In genomic region chr7:11780267-11780666, GRCh38 we compare ENCODE assay signal across 17 cellular contexts. TPM values are rescaled to one million over a fixed set of nuclear protein-coding genes. Genes with fewer than 3 reads are reported as not detected.
DNase-seq lines count a peak whose midpoint lies in the region; ATAC-seq and TF ChIP-seq lines count a peak whose summit lies in the region.
"Had no signal": no experiment of that assay in that cellular context is flagged by ENCODE, and none has a peak within 500 bp of the region (broad histone marks: within the 10 kb centered on the region; RNA-seq: fewer than 3 reads in every experiment).

No MANE protein-coding gene starts in this region.

- H4K20me1 ChIP-seq in SK-N-SH (ENCODE audit: insufficient read depth) = no peaks in the 10 kb centered on the region

- H3K27ac ChIP-seq in Panc1 (ENCODE audit: low read length) (peak overlapping the region; percentile 75), SK-N-SH (ENCODE audit: low read depth in 2 of 2, low read length in 1 of 2) (peak overlapping the region in 1 of 2 experiments; percentile 99; a peak in 2 of 4 replicates), right atrium auricular region (no peak overlapping the region)

- no TSS peak for BruUV-seq in Panc1 (replicated peaks; lab: Mats Ljungman, UMichigan)

- no peaks in the 10 kb centered on the region for H3F3A ChIP-seq in SK-N-SH (replicated peaks; ENCODE audit: insufficient read depth)

- H3K27ac Mint-ChIP-seq in activated CD4-positive, alpha-beta T cell treated with anti-CD3 and anti-CD28 coated beads, Interleukin-2, amount 10 ng/mL, durations not matched to agents 24 days and 14 days = no peak overlapping the region
- no peak overlapping the region for H3K27ac Mint-ChIP-seq in activated T-cell treated with anti-CD3 and anti-CD28 coated beads, Interleukin-2, amount 50 U/mL, for 24 hours
- H3K27ac Mint-ChIP-seq: CD14-positive monocyte; CD8-positive, alpha-beta T cell; HFFc6; IgD-negative memory B cell had no signal

- no peak overlapping the region for H2AFZ ChIP-seq in SK-N-SH (ENCODE audit: low read depth)

- H3K36me3 ChIP-seq in Panc1 (ENCODE audit: control insufficient read depth, insufficient read depth, low read length) (no peaks in the 10 kb centered on the region), SK-N-SH (replicated peaks in 1 of 2; ENCODE audit: control insufficient read depth in 1 of 2, insufficient read depth in 2 of 2, low read length in 1 of 2) (peaks cover 0 to 3% of the 10 kb centered on the region in 2 experiments), right atrium auricular region (no peaks in the 10 kb centered on the region)

- H3K4me1 Mint-ChIP-seq in activated CD4-positive, alpha-beta T cell treated with anti-CD3 and anti-CD28 coated beads, Interleukin-2, amount 10 ng/mL, durations not matched to agents 24 days and 14 days = no peaks in the 10 kb centered on the region
- H3K4me1 Mint-ChIP-seq in activated T-cell treated with anti-CD3 and anti-CD28 coated beads, Interleukin-2, amount 50 U/mL, for 24 hours (ENCODE audit: low read depth) = no peaks in the 10 kb centered on the region
- H3K4me1 Mint-ChIP-seq: CD14-positive monocyte had no signal

- H3K27me3 ChIP-seq in Panc1 (ENCODE audit: control insufficient read depth, insufficient read depth, low read length) (no peaks in the 10 kb centered on the region), SK-N-SH (ENCODE audit: insufficient read depth) (no peaks in the 10 kb centered on the region), right atrium auricular region (no peaks in the 10 kb centered on the region)

- H3K9me3 ChIP-seq in Panc1 (ENCODE audit: control insufficient read depth, insufficient read depth, low read depth, low read length) (peaks cover 8% of the 10 kb centered on the region; the same call in 1 of the 2 replicates), SK-N-SH (no peaks in the 10 kb centered on the region), right atrium auricular region (no peaks in the 10 kb centered on the region)

- CTCF ChIA-PET in Panc1 (lab: Charles Lee) (no interaction called here), SK-N-SH (lab: Yijun Ruan, JAX) (interaction anchor here (0.9 to 1.3 kb wide), 4 partner anchors 12 to 55 kb away, joined by 3 to 5 read pairs (median 4); no protein-coding TSS in a partner anchor)

- ATAC-seq in Panc1 = no peak
- ATAC-seq: CD8-positive, alpha-beta T cell had no signal

- no peaks in the 10 kb centered on the region for H3K79me2 ChIP-seq in SK-N-SH (ENCODE audit: insufficient read depth)

- H3K4me1 ChIP-seq in Panc1 (ENCODE audit: control insufficient read depth, insufficient read depth, low read length) (peaks cover 26% of the 10 kb centered on the region), SK-N-SH (ENCODE audit: control insufficient read depth in 1 of 2, insufficient read depth in 2 of 2, low read depth in 1 of 2, low read length in 1 of 2) (peaks cover 0 to 25% of the 10 kb centered on the region in 2 experiments; a peak in 1 of 4 replicates), right atrium auricular region (no peaks in the 10 kb centered on the region)

- 19% methylated on average over 4 of the region's 4 CpGs for WGBS in SK-N-SH (ENCODE audit: low lambda C conversion rate)

- no peak overlapping the region for H3K4me3 Mint-ChIP-seq in activated CD4-positive, alpha-beta T cell treated with anti-CD3 and anti-CD28 coated beads, Interleukin-2, amount 10 ng/mL, durations not matched to agents 24 days and 14 days
- H3K4me3 Mint-ChIP-seq in activated T-cell treated with anti-CD3 and anti-CD28 coated beads, Interleukin-2, amount 50 U/mL, for 24 hours = no peak overlapping the region
- H3K4me3 Mint-ChIP-seq: CD14-positive monocyte; CD8-positive, alpha-beta T cell; HFFc6; IgD-negative memory B cell had no signal

- POLR2A ChIA-PET in Panc1 (lab: Charles Lee) = no interaction called here
- POLR2A ChIA-PET in SK-N-SH (lab: Yijun Ruan, JAX) = interaction anchor here (0.8 to 1.1 kb wide), 3 partner anchors 51 to 53 kb away, joined by 3 to 5 read pairs (median 4); no protein-coding TSS in a partner anchor

- TF ChIP-seq CTCF in Panc1 (IDR thresholded peaks at IDR 0.05) = no peak
- TF ChIP-seq CTCF in SK-N-SH (IDR thresholded peaks at IDR 0.05) = no peak
- no peak for TF ChIP-seq CTCF in right atrium auricular region (IDR thresholded peaks at IDR 0.05)

- no peaks in the 10 kb centered on the region for H3K9me2 ChIP-seq in SK-N-SH

- DNase-seq in Jurkat, Clone E6-1 (ENCODE audit: low read depth, low spot score) = peak; percentile 5
- DNase-seq in Panc1 (ENCODE audit: low read depth, low spot score) (no peak), SK-N-SH (peak; percentile 57), right atrium auricular region (ENCODE audit: low spot score) (no peak), amniotic stem cell (lab: John Stamatoyannopoulos, UW) (no peak)
- DNase-seq in activated CD4-positive, alpha-beta T cell treated with anti-CD3 and anti-CD28 coated beads, Interleukin-2, amount 10 ng/mL, durations not matched to agents 24 days and 14 days = no peak
- DNase-seq in activated T-cell treated with anti-CD3 and anti-CD28 coated beads, Interleukin-2, amount 50 U/mL, for 24 hours = no peak
- DNase-seq: CD8-positive, alpha-beta T cell; COR-L47; DMS153; DMS79 treated with DMSO at 0.1 percent for 48 hours; EL; HCEC 1CT; HFFc6 had no signal

- H3K9me3 Mint-ChIP-seq in activated CD4-positive, alpha-beta T cell treated with anti-CD3 and anti-CD28 coated beads, Interleukin-2, amount 10 ng/mL, durations not matched to agents 24 days and 14 days = no peaks in the 10 kb centered on the region
- H3K9me3 Mint-ChIP-seq in activated T-cell treated with anti-CD3 and anti-CD28 coated beads, Interleukin-2, amount 50 U/mL, for 24 hours = peaks cover 2% of the 10 kb centered on the region
- H3K9me3 Mint-ChIP-seq: IgD-negative memory B cell had no signal

- TF ChIP-seq RAD21 in SK-N-SH (IDR thresholded peaks at IDR 0.05; ENCODE audit: low read length) = no peak; the same call in 1 of the 2 replicates

- no peak overlapping the region for H3K4me3 ChIP-seq in Jurkat, Clone E6-1 (ENCODE audit: low read length)
- H3K4me3 ChIP-seq in Panc1 (ENCODE audit: low read depth in 2 of 2, low read length in 2 of 2) (no peak overlapping the region), SK-N-SH (ENCODE audit: low read depth in 2 of 2, low read length in 1 of 2) (no peak overlapping the region), right atrium auricular region (no peak overlapping the region)

- in situ Hi-C loops in Panc1 (cut with HindIII; ENCODE audit: low pct_unique_long_range_greater_than_20kb, low sequenced_read_pairs) = no loop called here

- intact Hi-C loops in Panc1 (cut with micrococcal nuclease; ENCODE audit: unreplicated experiment) = no loop called here
- intact Hi-C loops in activated CD4-positive, alpha-beta T cell treated with anti-CD3 and anti-CD28 coated beads, Interleukin-2, amount 10 ng/mL, durations not matched to agents 24 days and 14 days (cut with micrococcal nuclease) = no loop called here

- no peak for TF ChIP-seq EP300 in SK-N-SH (IDR thresholded peaks at IDR 0.05; ENCODE audit: borderline replicate concordance in 1 of 2, low read depth in 1 of 2, low read length in 1 of 2)

- no peaks in the 10 kb centered on the region for H3K27me3 Mint-ChIP-seq in activated CD4-positive, alpha-beta T cell treated with anti-CD3 and anti-CD28 coated beads, Interleukin-2, amount 10 ng/mL, durations not matched to agents 24 days and 14 days
- no peaks in the 10 kb centered on the region for H3K27me3 Mint-ChIP-seq in activated T-cell treated with anti-CD3 and anti-CD28 coated beads, Interleukin-2, amount 50 U/mL, for 24 hours
- H3K27me3 Mint-ChIP-seq: IgD-negative memory B cell had no signal

- H3K4me2 ChIP-seq in SK-N-SH = no peak overlapping the region

- no peaks in the 10 kb centered on the region for H3K36me3 Mint-ChIP-seq in activated CD4-positive, alpha-beta T cell treated with anti-CD3 and anti-CD28 coated beads, Interleukin-2, amount 10 ng/mL, durations not matched to agents 24 days and 14 days (ENCODE audit: low read depth)
- no peaks in the 10 kb centered on the region for H3K36me3 Mint-ChIP-seq in activated T-cell treated with anti-CD3 and anti-CD28 coated beads, Interleukin-2, amount 50 U/mL, for 24 hours (ENCODE audit: low read depth)
- H3K36me3 Mint-ChIP-seq: CD14-positive monocyte; CD8-positive, alpha-beta T cell; IgD-negative memory B cell had no signal

- H3K9ac ChIP-seq in SK-N-SH = no peak overlapping the region

TF ChIP-seq in SK-N-SH, 30 proteins besides CTCF, POLR2A, EP300 and RAD21 (continues in another document):
- TF ChIP-seq SIN3A (IDR thresholded peaks at IDR 0.05; ENCODE audit: borderline replicate concordance, low read depth, low read length) (no peak), FOXJ3 (CRISPR knock-in tag; IDR thresholded peaks at IDR 0.05) (no peak), GATA2 (CRISPR knock-in tag; IDR thresholded peaks at IDR 0.05) (peak; percentile 57), FOXM1 (IDR thresholded peaks at IDR 0.05; ENCODE audit: low read depth) (no peak), PBX3 (IDR thresholded peaks at IDR 0.05) (no peak), MXI1 (IDR thresholded peaks at IDR 0.05; ENCODE audit: low read depth, low read length) (peak; percentile 40; the same call in 1 of the 2 replicates)

RNA-seq across cellular contexts. Expression of gene THSD7A, which starts 51.7 kb away (rescaled TPM):
- not detected for polyA plus RNA-seq in Jurkat, Clone E6-1 (2012; ENCODE audit: insufficient read depth, insufficient read length)
- 38.6 TPM for total RNA-seq in Panc1 (2021; ENCODE audit: unreplicated experiment)
- 22.8 TPM for polyA plus RNA-seq in Panc1 (2012; ENCODE audit: insufficient read length)
- polyA plus RNA-seq in SK-N-SH (2012; rRNA removed) = 0.16 and 0.49 TPM in 2 replicates
- polyA plus RNA-seq in SK-N-SH (2012; cell fraction: cytosol; rRNA removed) = 0.60 and 1.1 TPM in 2 replicates
- polyA plus RNA-seq in SK-N-SH (2012; cell fraction: nucleus; rRNA removed) = 0.53 and 0.55 TPM in 2 replicates
- 1 to 10 TPM in 1 of 2 donors, under 1 TPM in 1; 0.85 to 2.9 TPM for total RNA-seq in right atrium auricular region
- not detected in 2 replicates for total RNA-seq in activated CD4-positive, alpha-beta T cell treated with anti-CD3 and anti-CD28 coated beads, Interleukin-2, amount 10 ng/mL, durations not matched to agents 24 days and 14 days
- total RNA-seq: CD8-positive, alpha-beta T cell; HFFc6; HT1080 had no signal
- polyA plus RNA-seq: CD14-positive monocyte, IgD-negative memory B cell had no signal

Comparison
In these comparisons a context has a peak if more than half of its experiments do, and no peak if none do; other contexts are left out.
1. DNase-seq: peak in Jurkat, Clone E6-1 (single experiment) and SK-N-SH (single experiment); none in Panc1 (single experiment), right atrium auricular region (single experiment), activated CD4-positive, alpha-beta T cell treated with anti-CD3 and anti-CD28 coated beads, Interleukin-2, amount 10 ng/mL, durations not matched to agents 24 days and 14 days (single experiment), amniotic stem cell (single experiment) and activated T-cell treated with anti-CD3 and anti-CD28 coated beads, Interleukin-2, amount 50 U/mL, for 24 hours (single experiment).
2. RNA of gene THSD7A, which starts 51.7 kb away (total RNA-seq): 38.6 TPM in Panc1 (single experiment); 0.85 to 2.9 TPM in right atrium auricular region and not detected in activated CD4-positive, alpha-beta T cell treated with anti-CD3 and anti-CD28 coated beads, Interleukin-2, amount 10 ng/mL, durations not matched to agents 24 days and 14 days; every median in the first group is over 10 times any median in the second.